Comparison of ENCODE assay signal across 11 cellular contexts in genomic region chr15:100973351-100974034, GRCh38. TPM values are rescaled to one million over a fixed set of nuclear protein-coding genes. Genes with fewer than 3 reads are reported as not detected.
A peak's percentile ranks its signal among the peaks of the same experiment; 100 is the strongest.
DNase-seq lines count a peak whose midpoint lies in the region; TF ChIP-seq lines count a peak whose summit lies in the region.
"Had no signal": no experiment of that assay in that cellular context is flagged by ENCODE, and none has a peak within 500 bp of the region (broad histone marks: within the 10 kb centered on the region; RNA-seq: fewer than 3 reads in every experiment).

No MANE protein-coding gene starts in this region.

- peak overlapping the region; percentile 48 for H3K4me3 Mint-ChIP-seq in progenitor cell of endocrine pancreas (ENCODE audit: low read depth)
- H3K4me3 Mint-ChIP-seq: activated T-cell treated with anti-CD3 and anti-CD28 coated beads, Interleukin-2, amount 50 U/mL, for 4 hours; T-cell had no signal

- no peaks in the 10 kb centered on the region for H3K36me3 Mint-ChIP-seq in progenitor cell of endocrine pancreas (ENCODE audit: insufficient read depth)
- H3K36me3 Mint-ChIP-seq: T-cell had no signal

- TF ChIP-seq CTCF in GM13977 (IDR thresholded peaks at IDR 0.05; ENCODE audit: extremely low read depth, insufficient read depth, missing control alignments) (no peak), astrocyte of the spinal cord (IDR thresholded peaks at IDR 0.05; ENCODE audit: low read depth, low read length) (no peak), progenitor cell of endocrine pancreas (IDR thresholded peaks at IDR 0.05; ENCODE audit: unreplicated experiment) (peak; percentile 17)

- H3K27ac Mint-ChIP-seq in progenitor cell of endocrine pancreas = no peak overlapping the region
- H3K27ac Mint-ChIP-seq: T-cell had no signal

- no peak overlapping the region for H3K27ac ChIP-seq in iPS DF 6.9 (ENCODE audit: low read length)

- WGBS in iPS DF 6.9 (ENCODE audit: insufficient coverage, insufficient read length) = no CpG with 5 or more reads among the region's 84 CpGs

- peaks cover 71% of the 10 kb centered on the region for H3K27me3 Mint-ChIP-seq in progenitor cell of endocrine pancreas

- H3K4me1 ChIP-seq in iPS DF 6.9 (ENCODE audit: control insufficient read depth, insufficient read depth, low read length) = peaks cover 5% of the 10 kb centered on the region

- no peaks in the 10 kb centered on the region for H3K36me3 ChIP-seq in iPS DF 6.9 (ENCODE audit: control insufficient read depth, insufficient read depth, low read length)

- DNase-seq in GM13977 (ENCODE audit: low spot score) = peak; percentile 36
- DNase-seq in astrocyte of the spinal cord (ENCODE audit: low read depth, low spot score) = no peak
- DNase-seq in iPS DF 6.9 (ENCODE audit: low read depth, low spot score) = no peak
- peak; percentile 25 for DNase-seq in progenitor cell of endocrine pancreas (ENCODE audit: low spot score, unreplicated experiment)
- no peak for DNase-seq in HPDE6-E6E7 (ENCODE audit: extremely low spot score)
- no peak for DNase-seq in cerebellar cortex (ENCODE audit: low spot score)
- DNase-seq in NCI-H1105 treated with DMSO at 0.1 percent for 48 hours (lab: John Stamatoyannopoulos, UW) = no peak
- DNase-seq in NCI-H128 (lab: John Stamatoyannopoulos, UW; ENCODE audit: unreplicated experiment) = no peak
- DNase-seq: activated T-cell treated with anti-CD3 and anti-CD28 coated beads, Interleukin-2, amount 50 U/mL, for 4 hours; T-cell had no signal

- no peaks in the 10 kb centered on the region for H3K4me1 Mint-ChIP-seq in progenitor cell of endocrine pancreas (ENCODE audit: low read depth)
- H3K4me1 Mint-ChIP-seq: neural crest cell had no signal

- no peaks in the 10 kb centered on the region for H3K9me3 Mint-ChIP-seq in progenitor cell of endocrine pancreas (ENCODE audit: low read depth)
- H3K9me3 Mint-ChIP-seq: activated T-cell treated with anti-CD3 and anti-CD28 coated beads, Interleukin-2, amount 50 U/mL, for 4 hours; T-cell had no signal

- H3K9me3 ChIP-seq in iPS DF 6.9 (ENCODE audit: control insufficient read depth, insufficient read depth, low read length) = no peaks in the 10 kb centered on the region

- in situ Hi-C loops in GM13977 (cut with MboI; ENCODE audit: low pct_unique_long_range_greater_than_20kb, low sequenced_read_pairs, unreplicated experiment) = no loop called here
- in situ Hi-C loops in astrocyte of the spinal cord (cut with HindIII; ENCODE audit: low sequenced_read_pairs) = no loop called here

- H3K27me3 ChIP-seq in iPS DF 6.9 (ENCODE audit: control insufficient read depth, insufficient read depth, low read length) = peaks cover 20% of the 10 kb centered on the region; the same call in 1 of the 2 replicates

- H3K4me3 ChIP-seq in astrocyte of the spinal cord (ENCODE audit: low read depth, low read length) (peak overlapping the region; percentile 32), iPS DF 6.9 (ENCODE audit: low read length) (peak overlapping the region; percentile 31; the same call in 1 of the 2 replicates)

RNA-seq across cellular contexts. Expression of gene LRRK1, which starts 54.3 kb away (rescaled TPM):
- 0.86 and 1.6 TPM in 2 replicates for total RNA-seq in progenitor cell of endocrine pancreas

Comparison
In these comparisons a context has a peak if more than half of its experiments do, and no peak if none do; other contexts are left out.
1. DNase-seq: peak in GM13977 (single experiment) and progenitor cell of endocrine pancreas (single experiment); none in astrocyte of the spinal cord (single experiment), iPS DF 6.9 (single experiment), HPDE6-E6E7 (single experiment), cerebellar cortex (single experiment), NCI-H1105 treated with DMSO at 0.1 percent for 48 hours (single experiment) and NCI-H128 (single experiment).